1 cellular context compared by ENCODE assay signal in the genomic region with DNA sequence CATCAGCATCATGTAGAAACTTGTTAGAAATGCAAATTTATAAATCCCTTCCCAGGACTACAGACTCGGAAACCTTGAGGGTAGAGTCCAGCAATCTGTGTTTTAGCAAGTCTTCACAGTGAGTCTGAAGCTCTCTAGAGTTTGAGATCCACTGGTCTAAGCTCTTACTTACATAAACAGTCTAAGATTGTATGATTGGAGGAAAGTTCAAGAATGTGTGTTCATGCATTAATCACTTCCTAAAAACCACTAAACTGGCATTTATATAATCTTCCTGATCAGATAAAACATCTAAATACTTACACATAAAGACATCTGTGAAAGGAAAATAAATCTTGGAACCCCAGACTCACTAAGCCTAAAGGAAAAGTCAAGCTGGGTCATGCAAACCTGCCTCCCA.
TF ChIP-seq lines count a peak whose summit lies in the region.

No MANE protein-coding gene starts in this region.

TF ChIP-seq in endothelial cell of umbilical vein, 7 proteins besides CTCF, POLR2A, EP300 and RAD21:
- TF ChIP-seq FOS (IDR thresholded peaks at IDR 0.05; ENCODE audit: borderline replicate concordance, insufficient read depth, low read length) = peak; percentile 40
- peak; percentile 90 for TF ChIP-seq GATA2 (IDR thresholded peaks at IDR 0.05; ENCODE audit: insufficient read depth, insufficient read length, low read depth, low read length)
TF ChIP-seq in endothelial cell of umbilical vein: peak in this region for 2; not testable (repeated sequence) for 5.
